16 cellular contexts compared by ENCODE assay signal in genomic region chr11:12247543-12248287, GRCh38.
A peak's percentile ranks its signal among the peaks of the same experiment; 100 is the strongest.
DNase-seq lines count a peak whose midpoint lies in the region; ATAC-seq, FAIRE-seq and TF ChIP-seq lines count a peak whose summit lies in the region.
"Had no signal": no experiment of that assay in that cellular context is flagged by ENCODE, and none has a peak within 500 bp of the region (broad histone marks: within the 10 kb centered on the region; RNA-seq: fewer than 3 reads in every experiment).

No MANE protein-coding gene starts in this region.

- BruUV-seq in PC-3 (replicated peaks; lab: Mats Ljungman, UMichigan): no TSS peak

- no peak overlapping the region for H4K5ac ChIP-seq in H1 (ENCODE audit: insufficient read length, low read depth, low read length)

- H3K9me2 ChIP-seq in PC-3 (replicated peaks; ENCODE audit: low read length): no peaks in the 10 kb centered on the region

- H3F3A ChIP-seq in PC-3 (ENCODE audit: low read length, unreplicated experiment): no peaks in the 10 kb centered on the region

- no peak for TF ChIP-seq RAD21 in H1 (IDR thresholded peaks at IDR 0.05 in 1 of 2, conservative IDR thresholded peaks at IDR 0.05 in 1 of 2; ENCODE audit: low read depth in 2 of 2, low read length in 2 of 2)

- CTCF ChIA-PET in PC-3 (lab: Charles Lee): interaction anchor here (0.7 kb wide), 1 partner anchor 649 kb away, joined by 3 read pairs; no protein-coding TSS in a partner anchor
- CTCF ChIA-PET in H1 (lab: Charles Lee; ENCODE audit: partially characterized antibody): interaction anchor here (1.1 to 2.5 kb wide), 6 partner anchors 11 to 200 kb away, joined by 3 to 13 read pairs (median 5); no protein-coding TSS in a partner anchor

- no peak for FAIRE-seq in H1 (lab: Jason Lieb, UNC)
- FAIRE-seq: kidney had no signal

- H2AK5ac ChIP-seq in H1 (ENCODE audit: low read depth, low read length): no peak overlapping the region

- no peak for ATAC-seq in PC-3
- no peak for ATAC-seq in natural killer cell treated with Interleukin-12 subunit alpha and Interleukin-12 subunit beta and Interleukin-15 and Interleukin-18, amount 100 ng/mL, for 72 hours

- H2BK15ac ChIP-seq in H1 (ENCODE audit: low read length): 0 out of 2 replicates have a peak overlapping the region, but pooled peaks have one; percentile 76

- peak overlapping the region; percentile 5; the same call in 1 of the 2 replicates for H3K18ac ChIP-seq in H1 (ENCODE audit: extremely low read depth, low read length)

- H3K4me1 ChIP-seq in PC-3 (ENCODE audit: insufficient read depth, low read length) (peaks cover 49% of the 10 kb centered on the region), H1 (replicated peaks in 1 of 4; ENCODE audit: control insufficient read depth in 3 of 4, insufficient read depth in 4 of 4, low read length in 3 of 4) (peaks cover 5 to 20% (median 13%) of the 10 kb centered on the region in 4 experiments; a peak in 5 of 7 replicates), muscle layer of colon (ENCODE audit: insufficient read depth, low read length) (peaks cover 55% of the 10 kb centered on the region), tibial artery (peaks cover 0 to 63% (median 44%) of the 10 kb centered on the region in 4 donors)
- H3K4me1 ChIP-seq: SJSA1 had no signal

- no peak overlapping the region for H3K4ac ChIP-seq in H1 (replicated peaks; ENCODE audit: insufficient read length, low read depth, low read length)

- no peak overlapping the region for H2BK120ac ChIP-seq in H1 (replicated peaks; ENCODE audit: low read depth, low read length)

- H3K36me3 Mint-ChIP-seq in natural killer cell treated with Interleukin-12 subunit alpha and Interleukin-12 subunit beta and Interleukin-15 and Interleukin-18, amount 100 ng/mL, for 72 hours: no peaks in the 10 kb centered on the region
- H3K36me3 Mint-ChIP-seq: activated naive CD4-positive, alpha-beta T cell treated with anti-CD3 and anti-CD28 coated beads, Interleukin-2, amount 10 ng/mL, durations not matched to agents 7 days and 5 days had no signal

- H3K14ac ChIP-seq in H1 (ENCODE audit: insufficient read length): no peak overlapping the region

- peak overlapping the region; percentile 63 for H3K4me2 ChIP-seq in PC-3 (ENCODE audit: low read length)
- no peak overlapping the region for H3K4me2 ChIP-seq in H1 (ENCODE audit: insufficient read depth in 1 of 2, low read depth in 2 of 2, low read length in 2 of 2)

- H3K4me3 ChIP-seq in PC-3 (ENCODE audit: low read length) (no peak overlapping the region), H1 (ENCODE audit: extremely low read depth in 1 of 4, insufficient read depth in 2 of 4, low read depth in 3 of 4, low read length in 4 of 4) (no peak overlapping the region), muscle layer of colon (ENCODE audit: low read depth in 1 of 2, low read length in 2 of 2) (no peak overlapping the region), tibial artery (no peak overlapping the region)
- H3K4me3 ChIP-seq: ovary, SJSA1 had no signal

- TF ChIP-seq EP300 in H1 (IDR thresholded peaks at IDR 0.05; ENCODE audit: borderline replicate concordance in 1 of 2, low read depth in 2 of 2, low read length in 2 of 2): no peak

- H2BK12ac ChIP-seq in H1 (ENCODE audit: low read depth, low read length): no peak overlapping the region; the same call in 1 of the 2 replicates

- H3K36me3 ChIP-seq in PC-3 (ENCODE audit: low read depth, low read length): peaks cover 15% of the 10 kb centered on the region; the same call in 1 of the 2 replicates
- no peaks in the 10 kb centered on the region for H3K36me3 ChIP-seq in H1 (ENCODE audit: control insufficient read depth in 2 of 4, insufficient read depth in 4 of 4, low read length in 3 of 4)
- peaks cover 15% of the 10 kb centered on the region for H3K36me3 ChIP-seq in muscle layer of colon (ENCODE audit: insufficient read depth, low read length)
- H3K36me3 ChIP-seq in tibial artery: peaks cover 37 to 65% (median 47%) of the 10 kb centered on the region in 3 donors
- H3K36me3 ChIP-seq: ovary had no signal

- H3K27ac ChIP-seq in PC-3 (ENCODE audit: low read length) (peak overlapping the region; percentile 83), H1 (ENCODE audit: low read depth, low read length) (no peak overlapping the region), muscle layer of colon (ENCODE audit: low read depth, low read length) (peak overlapping the region; percentile 78), tibial artery (peak overlapping the region; percentile 68 to 77)
- H3K27ac ChIP-seq: ovary, SJSA1 had no signal

- no peak overlapping the region for H3K27ac Mint-ChIP-seq in natural killer cell treated with Interleukin-12 subunit alpha and Interleukin-12 subunit beta and Interleukin-15 and Interleukin-18, amount 100 ng/mL, for 72 hours
- H3K27ac Mint-ChIP-seq: activated naive CD4-positive, alpha-beta T cell treated with anti-CD3 and anti-CD28 coated beads, Interleukin-2, amount 10 ng/mL, durations not matched to agents 7 days and 5 days had no signal

- no peaks in the 10 kb centered on the region for H3K23me2 ChIP-seq in H1 (ENCODE audit: low read depth, low read length)

- H3K9me3 ChIP-seq in PC-3 (ENCODE audit: low read length) (no peaks in the 10 kb centered on the region), H1 (ENCODE audit: insufficient read depth in 2 of 2, low read depth in 1 of 2, low read length in 1 of 2) (no peaks in the 10 kb centered on the region), muscle layer of colon (ENCODE audit: low read length) (no peaks in the 10 kb centered on the region), tibial artery (no peaks in the 10 kb centered on the region)
- H3K9me3 ChIP-seq: ovary, SJSA1 had no signal

- H3K4me3 Mint-ChIP-seq in natural killer cell treated with Interleukin-12 subunit alpha and Interleukin-12 subunit beta and Interleukin-15 and Interleukin-18, amount 100 ng/mL, for 72 hours: no peak overlapping the region
- H3K4me3 Mint-ChIP-seq: activated naive CD4-positive, alpha-beta T cell treated with anti-CD3 and anti-CD28 coated beads, Interleukin-2, amount 10 ng/mL, durations not matched to agents 7 days and 5 days had no signal

- no peaks in the 10 kb centered on the region for H4K20me1 ChIP-seq in PC-3 (ENCODE audit: low read length)
- no peaks in the 10 kb centered on the region for H4K20me1 ChIP-seq in H1 (replicated peaks in 1 of 2; ENCODE audit: control insufficient read depth in 1 of 2, insufficient read depth in 2 of 2, low read length in 2 of 2)

- intact Hi-C loops in PC-3 (cut with micrococcal nuclease): no loop called here
- intact Hi-C loops in tibial artery (cut with DNase I; ENCODE audit: low total_unique reads): no loop called here

- no peak overlapping the region for H3K56ac ChIP-seq in H1 (replicated peaks; ENCODE audit: insufficient read length, low read depth, low read length)

- no peaks in the 10 kb centered on the region for H3K79me1 ChIP-seq in H1 (ENCODE audit: low read depth, low read length)

- POLR2A ChIA-PET in PC-3 (lab: Charles Lee; ENCODE audit: unreplicated experiment) (interaction anchor here (0.6 kb wide), 1 partner anchor 127 kb away, joined by 4 read pairs; no protein-coding TSS in a partner anchor), H1 (lab: Charles Lee; ENCODE audit: partially characterized antibody) (no interaction called here)

- H3K9ac ChIP-seq in PC-3 (ENCODE audit: low read length): peak overlapping the region; percentile 22; the same call in 1 of the 2 replicates
- H3K9ac ChIP-seq in H1 (replicated peaks in 1 of 4; ENCODE audit: extremely low read depth in 1 of 4, low read depth in 3 of 4, low read length in 3 of 4): no peak overlapping the region; a peak in 2 of 7 replicates
- H3K9ac ChIP-seq in muscle layer of colon (ENCODE audit: low read length): no peak overlapping the region

- H2BK20ac ChIP-seq in H1 (ENCODE audit: low read length): peak overlapping the region; percentile 55; the same call in 1 of the 2 replicates

- DNase-seq in PC-3: no peak
- no peak for DNase-seq in H1 (ENCODE audit: low read depth in 1 of 2, low spot score in 2 of 2)
- DNase-seq in tibial artery: no peak
- no peak for DNase-seq in stimulated activated CD4-positive, alpha-beta T cell treated with anti-CD3 and anti-CD28 coated beads, Interleukin-4, amount 100 ng/mL, for 4 hours
- no peak for DNase-seq in NCI-H128 (lab: John Stamatoyannopoulos, UW; ENCODE audit: unreplicated experiment)
- no peak for DNase-seq in natural killer cell treated with Interleukin-12 subunit alpha and Interleukin-12 subunit beta and Interleukin-15 and Interleukin-18, amount 100 ng/mL, for 72 hours (ENCODE audit: low spot score)
- DNase-seq: activated CD4-positive, alpha-beta T cell treated with anti-CD3 and anti-CD28 coated beads for 48 hours; activated CD8-positive, alpha-beta memory T cell treated with anti-CD3 and anti-CD28 coated beads, Interleukin-2, amount 50 U/mL, for 48 hours; activated naive CD4-positive, alpha-beta T cell treated with anti-CD3 and anti-CD28 coated beads, Interleukin-2, amount 10 ng/mL, durations not matched to agents 7 days and 5 days; GF-D8; H7; stimulated activated naive CD4-positive, alpha-beta T cell treated with Interleukin-2 at 50 U/mL for 16 hours had no signal

- WGBS in H1 (ENCODE audit: extremely low coverage in 1 of 2, insufficient coverage in 1 of 2, insufficient read length in 1 of 2, insufficient replicate concordance in 2 of 2, low coverage in 1 of 2, low lambda C conversion rate in 2 of 2, missing lambda C conversion rate in 1 of 2), 2 experiments: 94% methylated on average over 3 of the region's 4 CpGs; no CpG with 5 or more reads in 1 of the 2 experiments

- H3K27me3 ChIP-seq in PC-3 (ENCODE audit: low read length) (no peaks in the 10 kb centered on the region), H1 (replicated peaks in 1 of 4; ENCODE audit: control insufficient read depth in 3 of 4, extremely low read depth in 1 of 4, insufficient read depth in 3 of 4, low read length in 3 of 4) (0 out of 7 replicates have a peak, but pooled peaks cover 0 to 2% (median 0%) of the 10 kb centered on the region in 4 experiments), muscle layer of colon (ENCODE audit: control insufficient read depth in 1 of 2, insufficient read depth in 2 of 2, low read length in 2 of 2) (no peaks in the 10 kb centered on the region), tibial artery (no peaks in the 10 kb centered on the region)
- H3K27me3 ChIP-seq: ovary, SJSA1 had no signal

- no peak overlapping the region; the same call in 1 of the 2 replicates for H4K8ac ChIP-seq in H1 (ENCODE audit: extremely low read depth, insufficient read depth, low read length)

- H2AFZ ChIP-seq in PC-3 (ENCODE audit: low read length) (no peak overlapping the region), H1 (ENCODE audit: low read length) (no peak overlapping the region)

- no peak overlapping the region for H3K23ac ChIP-seq in H1 (ENCODE audit: insufficient read length)

- H3K9me3 Mint-ChIP-seq in natural killer cell treated with Interleukin-12 subunit alpha and Interleukin-12 subunit beta and Interleukin-15 and Interleukin-18, amount 100 ng/mL, for 72 hours: no peaks in the 10 kb centered on the region
- H3K9me3 Mint-ChIP-seq: activated naive CD4-positive, alpha-beta T cell treated with anti-CD3 and anti-CD28 coated beads, Interleukin-2, amount 10 ng/mL, durations not matched to agents 7 days and 5 days had no signal

- H4K91ac ChIP-seq in H1 (replicated peaks; ENCODE audit: insufficient read length, low read length): no peak overlapping the region

- H2BK5ac ChIP-seq in H1 (ENCODE audit: low read depth, low read length): no peak overlapping the region

- no peak for TF ChIP-seq POLR2A in H1 (IDR thresholded peaks at IDR 0.05; ENCODE audit: control extremely low read depth in 1 of 2, low read depth in 2 of 2, low read length in 2 of 2)

- no peaks in the 10 kb centered on the region for H3K79me2 ChIP-seq in PC-3 (ENCODE audit: low read length)
- no peaks in the 10 kb centered on the region for H3K79me2 ChIP-seq in H1 (ENCODE audit: control insufficient read depth in 1 of 2, insufficient read depth in 2 of 2, low read length in 2 of 2)

- TF ChIP-seq CTCF in PC-3 (conservative IDR thresholded peaks at IDR 0.05; ENCODE audit: low read depth, low read length) (no peak), H1 (IDR thresholded peaks at IDR 0.05; ENCODE audit: control extremely low read depth in 1 of 3, insufficient read depth in 1 of 3, low read depth in 1 of 3, low read length in 3 of 3) (no peak), tibial artery (IDR thresholded peaks at IDR 0.05) (no peak)

- peaks cover 0 to under 1% of the 10 kb centered on the region in 2 donors for H3K4me1 Mint-ChIP-seq in natural killer cell treated with Interleukin-12 subunit alpha and Interleukin-12 subunit beta and Interleukin-15 and Interleukin-18, amount 100 ng/mL, for 72 hours (ENCODE audit: low read depth in 2 of 2)

- H3K27me3 Mint-ChIP-seq in natural killer cell treated with Interleukin-12 subunit alpha and Interleukin-12 subunit beta and Interleukin-15 and Interleukin-18, amount 100 ng/mL, for 72 hours: no peaks in the 10 kb centered on the region
- H3K27me3 Mint-ChIP-seq: activated naive CD4-positive, alpha-beta T cell treated with anti-CD3 and anti-CD28 coated beads, Interleukin-2, amount 10 ng/mL, durations not matched to agents 7 days and 5 days had no signal
